28 cellular contexts compared by ENCODE assay signal in genomic region chr2:141517852-141518421, GRCh38.
"Had no signal": no experiment of that assay in that cellular context is flagged by ENCODE, and none has a peak within 500 bp of the region (broad histone marks: within the 10 kb centered on the region; RNA-seq: fewer than 3 reads in every experiment).

No MANE protein-coding gene starts in this region.

- DNase-seq: activated CD4-positive, alpha-beta T cell treated with anti-CD3 and anti-CD28 coated beads for 4 hours; activated CD4-positive, alpha-beta T cell treated with anti-CD3 and anti-CD28 coated beads, Interleukin-2, amount 50 U/mL, for 4 hours; activated CD8-positive, alpha-beta T cell treated with anti-CD3 and anti-CD28 coated beads, Interleukin-2, amount 10 ng/mL, durations not matched to agents 7 days and 5 days; activated effector memory CD4-positive, alpha-beta T cell treated with Interleukin-2 at 50 U/mL for 16 hours; activated naive CD4-positive, alpha-beta T cell; activated T-cell treated with anti-CD3 and anti-CD28 coated beads, Interleukin-2, amount 50 U/mL, for 24 hours; brain microvascular endothelial cell; cerebellar nuclear complex; NCI-H1092; NCI-H1417 treated with DMSO at 0.1 percent for 48 hours; NCI-H1694; NCI-H2029; NCI-H2107; NCI-H510A treated with DMSO at 0.1 percent for 48 hours; NCI-H69; NK-92 treated with Interleukin-12 subunit alpha and Interleukin-12 subunit beta, amount 100 ng/mL, for 24 hours; OCI-M1; Peyer's patch; Right ventricle myocardium superior; SJCRH30; SK-N-SH; T-helper 1 cell; WERI-Rb-1 had no signal

- H3K4me1 ChIP-seq: Peyer's patch, SJCRH30 had no signal

- H3K4me3 Mint-ChIP-seq: activated CD8-positive, alpha-beta T cell treated with anti-CD3 and anti-CD28 coated beads, Interleukin-2, amount 10 ng/mL, durations not matched to agents 7 days and 5 days; activated naive CD4-positive, alpha-beta T cell treated with anti-CD3 and anti-CD28 coated beads, Interleukin-2, amount 50 U/mL, for 24 hours; activated T-cell treated with anti-CD3 and anti-CD28 coated beads, Interleukin-2, amount 50 U/mL, for 24 hours; activated T-helper 1 cell treated with anti-CD3 and anti-CD28 coated beads, Interleukin-12 subunit alpha, Interleukin-12 subunit beta, Interleukin-2, Interleukin-4 antibody, amounts not matched to agents 30 ng/mL and 10 ng/mL and 1 ng/mL, durations not matched to agents 14 hours and 24 hours and 36 hours; dendritic cell treated with granulocyte-macrophage colony-stimulating factor and Interleukin-4, amounts not matched to agents 40 ng/mL and 50 ng/mL, for 4 days had no signal

- H3K27me3 Mint-ChIP-seq: activated naive CD4-positive, alpha-beta T cell treated with anti-CD3 and anti-CD28 coated beads, Interleukin-2, amount 50 U/mL, for 24 hours; activated T-cell treated with anti-CD3 and anti-CD28 coated beads, Interleukin-2, amount 50 U/mL, for 24 hours; dendritic cell treated with granulocyte-macrophage colony-stimulating factor and Interleukin-4, amounts not matched to agents 40 ng/mL and 50 ng/mL, for 4 days had no signal

- H3K27me3 ChIP-seq: brain microvascular endothelial cell, Peyer's patch, SJCRH30 had no signal

- H3K9me3 Mint-ChIP-seq: activated T-cell treated with anti-CD3 and anti-CD28 coated beads, Interleukin-2, amount 50 U/mL, for 24 hours had no signal

- ATAC-seq: activated CD4-positive, CD25-positive, alpha-beta regulatory T cell treated with anti-CD3 and anti-CD28 coated beads, Interleukin-2, amount 50 U/mL, for 24 hours; activated CD8-positive, alpha-beta T cell treated with anti-CD3 and anti-CD28 coated beads, Interleukin-2, amount 10 ng/mL, durations not matched to agents 7 days and 5 days had no signal

- H3K4me1 Mint-ChIP-seq: activated naive CD4-positive, alpha-beta T cell treated with anti-CD3 and anti-CD28 coated beads, Interleukin-2, amount 50 U/mL, for 24 hours had no signal

- H3K9me3 ChIP-seq: Peyer's patch, SJCRH30, SK-N-SH had no signal

- H3K36me3 ChIP-seq: brain microvascular endothelial cell, Peyer's patch, SJCRH30, WERI-Rb-1 had no signal

- H3K27ac ChIP-seq: brain microvascular endothelial cell, Peyer's patch, RWPE1, SJCRH30, WERI-Rb-1 had no signal

- H3K4me3 ChIP-seq: Peyer's patch, SJCRH30 had no signal

- H3K9ac ChIP-seq: SK-N-SH had no signal

- H3K27ac Mint-ChIP-seq: activated CD8-positive, alpha-beta T cell treated with anti-CD3 and anti-CD28 coated beads, Interleukin-2, amount 10 ng/mL, durations not matched to agents 7 days and 5 days; activated naive CD4-positive, alpha-beta T cell treated with anti-CD3 and anti-CD28 coated beads, Interleukin-2, amount 50 U/mL, for 24 hours; activated T-cell treated with anti-CD3 and anti-CD28 coated beads, Interleukin-2, amount 50 U/mL, for 24 hours; activated T-helper 1 cell treated with anti-CD3 and anti-CD28 coated beads, Interleukin-12 subunit alpha, Interleukin-12 subunit beta, Interleukin-2, Interleukin-4 antibody, amounts not matched to agents 30 ng/mL and 10 ng/mL and 1 ng/mL, durations not matched to agents 14 hours and 24 hours and 36 hours; dendritic cell treated with granulocyte-macrophage colony-stimulating factor and Interleukin-4, amounts not matched to agents 40 ng/mL and 50 ng/mL, for 4 days had no signal

- H3K36me3 Mint-ChIP-seq: activated naive CD4-positive, alpha-beta T cell treated with anti-CD3 and anti-CD28 coated beads, Interleukin-2, amount 50 U/mL, for 24 hours had no signal
